2 cellular contexts compared by ENCODE assay signal in the genomic region with DNA sequence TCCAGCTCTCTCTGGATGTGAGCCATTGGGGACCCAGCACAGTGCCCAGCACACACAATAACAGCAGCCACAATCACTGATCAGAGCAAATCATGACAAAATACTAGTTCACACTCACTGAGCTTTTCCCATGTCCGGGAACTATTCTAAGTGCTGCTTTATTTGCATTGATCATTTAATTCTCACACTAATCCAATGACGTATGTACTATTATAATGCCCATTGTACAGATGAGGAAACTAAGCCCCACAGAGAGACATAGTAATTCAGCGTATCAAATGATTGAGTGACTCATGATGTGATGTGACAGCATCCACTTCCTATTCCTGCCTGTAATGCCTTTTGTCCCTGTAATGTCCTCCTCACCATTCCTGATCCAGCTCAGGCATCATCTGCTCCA.
A peak's percentile ranks its signal among the peaks of the same experiment; 100 is the strongest.
TF ChIP-seq lines count a peak whose summit lies in the region.

No MANE protein-coding gene starts in this region.

TF ChIP-seq in HEK293, 187 proteins besides CTCF, POLR2A, EP300 and RAD21:
- TF ChIP-seq, protein P1, sequence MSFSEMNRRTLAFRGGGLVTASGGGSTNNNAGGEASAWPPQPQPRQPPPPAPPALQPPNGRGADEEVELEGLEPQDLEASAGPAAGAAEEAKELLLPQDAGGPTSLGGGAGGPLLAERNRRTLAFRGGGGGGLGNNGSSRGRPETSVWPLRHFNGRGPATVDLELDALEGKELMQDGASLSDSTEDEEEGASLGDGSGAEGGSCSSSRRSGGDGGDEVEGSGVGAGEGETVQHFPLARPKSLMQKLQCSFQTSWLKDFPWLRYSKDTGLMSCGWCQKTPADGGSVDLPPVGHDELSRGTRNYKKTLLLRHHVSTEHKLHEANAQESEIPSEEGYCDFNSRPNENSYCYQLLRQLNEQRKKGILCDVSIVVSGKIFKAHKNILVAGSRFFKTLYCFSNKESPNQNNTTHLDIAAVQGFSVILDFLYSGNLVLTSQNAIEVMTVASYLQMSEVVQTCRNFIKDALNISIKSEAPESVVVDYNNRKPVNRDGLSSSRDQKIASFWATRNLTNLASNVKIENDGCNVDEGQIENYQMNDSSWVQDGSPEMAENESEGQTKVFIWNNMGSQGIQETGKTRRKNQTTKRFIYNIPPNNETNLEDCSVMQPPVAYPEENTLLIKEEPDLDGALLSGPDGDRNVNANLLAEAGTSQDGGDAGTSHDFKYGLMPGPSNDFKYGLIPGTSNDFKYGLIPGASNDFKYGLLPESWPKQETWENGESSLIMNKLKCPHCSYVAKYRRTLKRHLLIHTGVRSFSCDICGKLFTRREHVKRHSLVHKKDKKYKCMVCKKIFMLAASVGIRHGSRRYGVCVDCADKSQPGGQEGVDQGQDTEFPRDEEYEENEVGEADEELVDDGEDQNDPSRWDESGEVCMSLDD (tag by site-specific recombination; IDR thresholded peaks at IDR 0.05): no peak
- TF ChIP-seq, protein P2, sequence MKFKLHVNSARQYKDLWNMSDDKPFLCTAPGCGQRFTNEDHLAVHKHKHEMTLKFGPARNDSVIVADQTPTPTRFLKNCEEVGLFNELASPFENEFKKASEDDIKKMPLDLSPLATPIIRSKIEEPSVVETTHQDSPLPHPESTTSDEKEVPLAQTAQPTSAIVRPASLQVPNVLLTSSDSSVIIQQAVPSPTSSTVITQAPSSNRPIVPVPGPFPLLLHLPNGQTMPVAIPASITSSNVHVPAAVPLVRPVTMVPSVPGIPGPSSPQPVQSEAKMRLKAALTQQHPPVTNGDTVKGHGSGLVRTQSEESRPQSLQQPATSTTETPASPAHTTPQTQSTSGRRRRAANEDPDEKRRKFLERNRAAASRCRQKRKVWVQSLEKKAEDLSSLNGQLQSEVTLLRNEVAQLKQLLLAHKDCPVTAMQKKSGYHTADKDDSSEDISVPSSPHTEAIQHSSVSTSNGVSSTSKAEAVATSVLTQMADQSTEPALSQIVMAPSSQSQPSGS (tag by site-specific recombination; IDR thresholded peaks at IDR 0.05; ENCODE audit: low read depth): peak; percentile 3; the same call in 1 of the 2 replicates

TF ChIP-seq in K562, 482 proteins besides CTCF, POLR2A, EP300 and RAD21:
- TF ChIP-seq RBM25 (IDR thresholded peaks at IDR 0.05; ENCODE audit: low read depth, low read length, severe bottlenecking) (peak; percentile 61), ZNF212 (CRISPR knock-in tag; IDR thresholded peaks at IDR 0.05) (no peak)
TF ChIP-seq in K562: peak in this region for 1.
